ENCODE assay signal across 20 cellular contexts in the genomic region with DNA sequence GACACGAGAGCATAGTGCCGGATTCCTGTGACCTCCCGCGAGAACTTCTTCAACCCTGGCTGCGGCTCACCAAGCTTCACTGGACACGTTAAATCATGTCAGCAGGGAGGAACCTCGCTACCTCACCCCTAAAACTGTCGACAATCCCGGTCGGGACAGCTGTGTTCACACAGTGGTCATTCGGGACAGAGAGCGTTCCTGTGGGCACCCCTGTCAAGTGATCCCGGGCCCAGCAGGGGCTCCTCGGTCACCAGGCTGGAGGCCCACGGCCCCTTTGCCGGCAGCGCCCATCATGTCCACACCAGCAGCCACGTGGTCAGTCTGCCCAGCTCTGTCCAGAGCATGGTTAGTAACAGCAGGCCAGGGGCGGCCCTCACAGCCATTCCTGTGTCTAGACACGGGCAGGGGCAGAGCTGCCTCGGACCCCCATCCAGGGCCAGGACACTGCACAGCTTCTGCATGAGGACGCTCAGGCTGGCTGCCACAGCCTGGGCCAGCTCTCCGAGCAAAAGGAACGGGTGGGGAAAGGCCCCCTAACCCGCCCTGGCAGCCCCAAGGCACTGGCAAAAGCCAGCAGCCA. TPM values are rescaled to one million over a fixed set of nuclear protein-coding genes. Genes with fewer than 3 reads are reported as not detected.
DNase-seq lines count a peak whose midpoint lies in the region; ATAC-seq, FAIRE-seq and TF ChIP-seq lines count a peak whose summit lies in the region.
"Had no signal": no experiment of that assay in that cellular context is flagged by ENCODE, and none has a peak within 500 bp of the region (broad histone marks: within the 10 kb centered on the region; RNA-seq: fewer than 3 reads in every experiment).

No MANE protein-coding gene starts in this region.

- peak overlapping the region; percentile 98 for H3K4me2 ChIP-seq in astrocyte (ENCODE audit: low read length)

- intact Hi-C loops in natural killer cell (cut with micrococcal nuclease): no loop called here

- FAIRE-seq in astrocyte (lab: Jason Lieb, UNC) (no peak), GM12892 (lab: Jason Lieb, UNC) (no peak)
- FAIRE-seq: islet of Langerhans, pancreas had no signal

- ATAC-seq in stimulated activated naive CD8-positive, alpha-beta T cell treated with anti-CD3 and anti-CD28 coated beads, Interleukin-15, amount 100 ng/mL, for 72 hours: no peak
- ATAC-seq in natural killer cell (no peak), GM21737 (IDR thresholded peaks at IDR 0.05; ENCODE audit: unreplicated experiment) (no peak)
- ATAC-seq: pancreas had no signal

- no peak for TF ChIP-seq POLR2A in GM12892 (IDR thresholded peaks at IDR 0.05; ENCODE audit: low read depth, low read length)

- H3K36me3 ChIP-seq in astrocyte (ENCODE audit: insufficient read depth, low read length): peaks cover 8% of the 10 kb centered on the region

- TF ChIP-seq CTCF in astrocyte (IDR thresholded peaks at IDR 0.05; ENCODE audit: insufficient read depth, low read depth, low read length): no peak
- TF ChIP-seq CTCF in natural killer cell (IDR thresholded peaks at IDR 0.05): no peak

- no peaks in the 10 kb centered on the region for H3K27me3 ChIP-seq in astrocyte (ENCODE audit: insufficient read depth, low read length)
- H3K27me3 ChIP-seq: esophagus muscularis mucosa, pancreas had no signal

- H3K9me3 ChIP-seq in astrocyte (ENCODE audit: insufficient read depth, low read depth, low read length): no peaks in the 10 kb centered on the region
- H3K9me3 ChIP-seq: esophagus muscularis mucosa, pancreas had no signal

- H3K36me3 Mint-ChIP-seq in stimulated activated naive CD8-positive, alpha-beta T cell treated with anti-CD3 and anti-CD28 coated beads, Interleukin-15, Interleukin-2, amounts not matched to agents 100 ng/mL and 50 ng/mL, for 24 hours (ENCODE audit: low read depth): peaks cover 3% of the 10 kb centered on the region
- H3K36me3 Mint-ChIP-seq in astrocyte (ENCODE audit: low read depth, unreplicated experiment) (peaks cover 8% of the 10 kb centered on the region), natural killer cell (no peaks in the 10 kb centered on the region)

- no peak overlapping the region for H3K9ac ChIP-seq in astrocyte (ENCODE audit: low read length)

- H3K9me3 Mint-ChIP-seq in stimulated activated naive CD8-positive, alpha-beta T cell treated with anti-CD3 and anti-CD28 coated beads, Interleukin-15, Interleukin-2, amounts not matched to agents 100 ng/mL and 50 ng/mL, for 24 hours: no peaks in the 10 kb centered on the region
- H3K9me3 Mint-ChIP-seq in stimulated activated naive CD8-positive, alpha-beta T cell treated with anti-CD3 and anti-CD28 coated beads, Interleukin-15, amount 100 ng/mL, for 72 hours: no peaks in the 10 kb centered on the region
- H3K9me3 Mint-ChIP-seq in astrocyte (ENCODE audit: unreplicated experiment) (no peaks in the 10 kb centered on the region), natural killer cell (no peaks in the 10 kb centered on the region)
- H3K9me3 Mint-ChIP-seq: activated CD4-positive, alpha-beta T cell treated with anti-CD3 and anti-CD28 coated beads, Interleukin-2, amount 10 ng/mL, durations not matched to agents 7 days and 5 days had no signal

- H3K27ac ChIP-seq in astrocyte (ENCODE audit: low read depth, low read length): no peak overlapping the region
- H3K27ac ChIP-seq: esophagus muscularis mucosa, pancreas had no signal

- peaks cover 21% of the 10 kb centered on the region for H3K4me1 ChIP-seq in astrocyte (ENCODE audit: insufficient read depth, low read length)

- no peaks in the 10 kb centered on the region for H3K27me3 Mint-ChIP-seq in stimulated activated naive CD8-positive, alpha-beta T cell treated with anti-CD3 and anti-CD28 coated beads, Interleukin-15, Interleukin-2, amounts not matched to agents 100 ng/mL and 50 ng/mL, for 24 hours
- no peaks in the 10 kb centered on the region for H3K27me3 Mint-ChIP-seq in stimulated activated naive CD8-positive, alpha-beta T cell treated with anti-CD3 and anti-CD28 coated beads, Interleukin-15, amount 100 ng/mL, for 72 hours
- H3K27me3 Mint-ChIP-seq in astrocyte (ENCODE audit: low read depth, unreplicated experiment): no peaks in the 10 kb centered on the region
- H3K27me3 Mint-ChIP-seq in natural killer cell (ENCODE audit: low read depth in 2 of 2): no peaks in the 10 kb centered on the region
- H3K27me3 Mint-ChIP-seq: activated CD4-positive, alpha-beta T cell treated with anti-CD3 and anti-CD28 coated beads, Interleukin-2, amount 10 ng/mL, durations not matched to agents 7 days and 5 days had no signal

- DNase-seq in stimulated activated naive CD8-positive, alpha-beta T cell treated with anti-CD3 and anti-CD28 coated beads, Interleukin-15, amount 100 ng/mL, for 72 hours: no peak
- DNase-seq in astrocyte (ENCODE audit: low read depth): no peak
- no peak for DNase-seq in natural killer cell
- no peak for DNase-seq in C1 segment of cervical spinal cord (lab: John Stamatoyannopoulos, UW)
- DNase-seq in GM12892 (ENCODE audit: insufficient read length): no peak
- no peak for DNase-seq in cerebellar nuclear complex (lab: John Stamatoyannopoulos, UW)
- DNase-seq: activated CD4-positive, alpha-beta T cell treated with anti-CD3 and anti-CD28 coated beads, Interleukin-2, amount 10 ng/mL, durations not matched to agents 7 days and 5 days; activated effector memory CD4-positive, alpha-beta T cell treated with Interleukin-2 at 50 U/mL for 16 hours; aorta; DMS153; head of caudate nucleus; mesenchymal stem cell; NK-92 treated with Interleukin-12 subunit alpha and Interleukin-12 subunit beta, amount 100 ng/mL, for 24 hours; Right ventricle myocardium superior; stimulated activated naive CD4-positive, alpha-beta T cell had no signal

- H3K79me2 ChIP-seq in astrocyte (ENCODE audit: insufficient read depth, low read length): peaks cover 68% of the 10 kb centered on the region

- H3K4me3 Mint-ChIP-seq in stimulated activated naive CD8-positive, alpha-beta T cell treated with anti-CD3 and anti-CD28 coated beads, Interleukin-15, Interleukin-2, amounts not matched to agents 100 ng/mL and 50 ng/mL, for 24 hours: peak overlapping the region; percentile 84
- peak overlapping the region in 1 of 2 donors; percentile 3 for H3K4me3 Mint-ChIP-seq in stimulated activated naive CD8-positive, alpha-beta T cell treated with anti-CD3 and anti-CD28 coated beads, Interleukin-15, amount 100 ng/mL, for 72 hours
- peak overlapping the region; percentile 64 for H3K4me3 Mint-ChIP-seq in astrocyte (ENCODE audit: unreplicated experiment)
- H3K4me3 Mint-ChIP-seq in natural killer cell: peak overlapping the region; percentile 65

- H4K20me1 ChIP-seq in astrocyte (ENCODE audit: insufficient read depth, low read length): peaks cover 65% of the 10 kb centered on the region

- H3K27ac Mint-ChIP-seq in stimulated activated naive CD8-positive, alpha-beta T cell treated with anti-CD3 and anti-CD28 coated beads, Interleukin-15, Interleukin-2, amounts not matched to agents 100 ng/mL and 50 ng/mL, for 24 hours: no peak overlapping the region
- no peak overlapping the region for H3K27ac Mint-ChIP-seq in stimulated activated naive CD8-positive, alpha-beta T cell treated with anti-CD3 and anti-CD28 coated beads, Interleukin-15, amount 100 ng/mL, for 72 hours
- no peak overlapping the region for H3K27ac Mint-ChIP-seq in astrocyte (ENCODE audit: unreplicated experiment)
- H3K27ac Mint-ChIP-seq in natural killer cell: no peak overlapping the region
- H3K27ac Mint-ChIP-seq: activated CD4-positive, alpha-beta T cell treated with anti-CD3 and anti-CD28 coated beads, Interleukin-2, amount 10 ng/mL, durations not matched to agents 7 days and 5 days had no signal

- no peak overlapping the region for H2AFZ ChIP-seq in astrocyte (ENCODE audit: low read depth, low read length)

- H3K4me3 ChIP-seq in astrocyte (ENCODE audit: insufficient read depth, low read depth, low read length): no peak overlapping the region
- H3K4me3 ChIP-seq: esophagus muscularis mucosa, pancreas had no signal

- H3K4me1 Mint-ChIP-seq in stimulated activated naive CD8-positive, alpha-beta T cell treated with anti-CD3 and anti-CD28 coated beads, Interleukin-15, Interleukin-2, amounts not matched to agents 100 ng/mL and 50 ng/mL, for 24 hours (ENCODE audit: low read depth): peaks cover 27% of the 10 kb centered on the region
- H3K4me1 Mint-ChIP-seq in stimulated activated naive CD8-positive, alpha-beta T cell treated with anti-CD3 and anti-CD28 coated beads, Interleukin-15, amount 100 ng/mL, for 72 hours: peaks cover 29% of the 10 kb centered on the region
- H3K4me1 Mint-ChIP-seq in astrocyte (ENCODE audit: low read depth, unreplicated experiment) (peaks cover 20% of the 10 kb centered on the region), natural killer cell (peaks cover 14 to 30% of the 10 kb centered on the region in 2 donors)

RNA-seq across cellular contexts. Expression of gene INPP5E, which starts 3.5 kb away (rescaled TPM):
- 12.6 and 13.2 TPM in 2 replicates for total RNA-seq in astrocyte
- total RNA-seq in natural killer cell: 10 to 100 TPM; 12.1 to 15.7 (median 14.4) TPM
- polyA plus RNA-seq in GM12892 (2012; ENCODE audit: missing spikeins): 5.4 TPM

RNA-seq across cellular contexts. Expression of gene PMPCA, which starts 25.7 kb away (rescaled TPM):
- total RNA-seq in astrocyte (91.6 and 94.4 TPM in 2 replicates), natural killer cell (10 to 100 TPM; 78.3 to 84.8 (median 79.3) TPM)
- polyA plus RNA-seq in GM12892 (2012; ENCODE audit: missing spikeins): 67.6 TPM

RNA-seq across cellular contexts. Expression of gene ENTR1, which starts 25.7 kb away (rescaled TPM):
- total RNA-seq in astrocyte (71.5 and 71.7 TPM in 2 replicates), natural killer cell (10 to 100 TPM; 38.7 to 62.3 (median 41.6) TPM)
- 39.6 TPM for polyA plus RNA-seq in GM12892 (2012; ENCODE audit: missing spikeins)

RNA-seq across cellular contexts. Expression of gene SNAPC4, which starts 36.2 kb away (rescaled TPM):
- total RNA-seq in astrocyte: 13.8 and 18.6 TPM in 2 replicates
- 10 to 100 TPM in 1 of 3 donors, 1 to 10 TPM in 2; 9.0 to 11.3 (median 9.4) TPM for total RNA-seq in natural killer cell
- 7.4 TPM for polyA plus RNA-seq in GM12892 (2012; ENCODE audit: missing spikeins)

RNA-seq across cellular contexts. Expression of gene SEC16A, which starts 46.7 kb away (rescaled TPM):
- total RNA-seq in astrocyte (94.5 and 103 TPM in 2 replicates), natural killer cell (10 to 100 TPM; 84.3 to 89.0 (median 87.1) TPM)
- polyA plus RNA-seq in GM12892 (2012; ENCODE audit: missing spikeins): 21.2 TPM
